Comparison of ENCODE assay signal across 1 cellular context in the genomic region with DNA sequence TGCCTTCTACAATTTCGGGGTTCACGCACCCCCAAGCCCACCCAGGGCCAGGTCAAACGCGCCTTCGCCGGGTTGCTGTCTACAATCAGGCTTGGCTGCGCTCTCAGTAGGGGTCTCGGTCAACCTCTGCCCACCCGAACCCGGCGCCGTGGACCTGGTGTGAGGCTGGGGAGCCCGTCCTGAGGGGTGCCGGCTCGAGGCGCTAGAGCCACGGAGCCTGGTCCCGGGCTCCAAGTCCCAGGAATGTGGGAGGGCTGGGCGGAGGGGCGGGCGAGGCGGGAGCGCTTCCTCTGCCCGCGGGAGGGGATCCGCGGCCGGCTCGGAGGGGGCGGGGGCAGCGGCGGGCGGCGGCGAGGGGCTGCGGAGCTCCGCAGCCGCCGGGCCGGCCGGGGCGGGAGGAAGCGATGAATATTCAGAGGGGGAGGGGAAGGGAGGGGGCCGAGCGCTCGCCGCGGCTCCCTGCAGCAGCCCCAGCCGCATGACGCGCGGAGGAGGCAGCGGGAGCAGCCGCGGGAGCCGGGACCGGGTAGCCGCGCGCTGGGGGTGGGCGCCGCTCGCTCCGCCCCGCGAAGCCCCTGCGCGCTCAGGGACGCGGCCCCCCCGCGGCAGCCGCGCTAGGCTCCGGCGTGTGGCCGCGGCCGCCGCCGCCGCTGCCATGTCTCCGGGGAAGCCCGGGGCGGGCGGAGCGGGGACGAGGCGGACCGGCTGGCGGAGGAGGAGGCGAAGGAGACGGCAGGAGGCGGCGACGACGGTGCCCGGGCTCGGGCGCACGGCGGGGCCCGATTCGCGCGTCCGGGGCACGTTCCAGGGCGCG.
TF ChIP-seq lines count a peak whose summit lies in the region.

A gene (plus strand): TSS at position 467 of the 814 bp plus-strand sequence. CDS start 354 bp downstream, outside the sequence.

TF ChIP-seq in GM23338, 12 proteins besides CTCF, POLR2A, EP300 and RAD21 (continued from another document):
- TF ChIP-seq, protein P1, sequence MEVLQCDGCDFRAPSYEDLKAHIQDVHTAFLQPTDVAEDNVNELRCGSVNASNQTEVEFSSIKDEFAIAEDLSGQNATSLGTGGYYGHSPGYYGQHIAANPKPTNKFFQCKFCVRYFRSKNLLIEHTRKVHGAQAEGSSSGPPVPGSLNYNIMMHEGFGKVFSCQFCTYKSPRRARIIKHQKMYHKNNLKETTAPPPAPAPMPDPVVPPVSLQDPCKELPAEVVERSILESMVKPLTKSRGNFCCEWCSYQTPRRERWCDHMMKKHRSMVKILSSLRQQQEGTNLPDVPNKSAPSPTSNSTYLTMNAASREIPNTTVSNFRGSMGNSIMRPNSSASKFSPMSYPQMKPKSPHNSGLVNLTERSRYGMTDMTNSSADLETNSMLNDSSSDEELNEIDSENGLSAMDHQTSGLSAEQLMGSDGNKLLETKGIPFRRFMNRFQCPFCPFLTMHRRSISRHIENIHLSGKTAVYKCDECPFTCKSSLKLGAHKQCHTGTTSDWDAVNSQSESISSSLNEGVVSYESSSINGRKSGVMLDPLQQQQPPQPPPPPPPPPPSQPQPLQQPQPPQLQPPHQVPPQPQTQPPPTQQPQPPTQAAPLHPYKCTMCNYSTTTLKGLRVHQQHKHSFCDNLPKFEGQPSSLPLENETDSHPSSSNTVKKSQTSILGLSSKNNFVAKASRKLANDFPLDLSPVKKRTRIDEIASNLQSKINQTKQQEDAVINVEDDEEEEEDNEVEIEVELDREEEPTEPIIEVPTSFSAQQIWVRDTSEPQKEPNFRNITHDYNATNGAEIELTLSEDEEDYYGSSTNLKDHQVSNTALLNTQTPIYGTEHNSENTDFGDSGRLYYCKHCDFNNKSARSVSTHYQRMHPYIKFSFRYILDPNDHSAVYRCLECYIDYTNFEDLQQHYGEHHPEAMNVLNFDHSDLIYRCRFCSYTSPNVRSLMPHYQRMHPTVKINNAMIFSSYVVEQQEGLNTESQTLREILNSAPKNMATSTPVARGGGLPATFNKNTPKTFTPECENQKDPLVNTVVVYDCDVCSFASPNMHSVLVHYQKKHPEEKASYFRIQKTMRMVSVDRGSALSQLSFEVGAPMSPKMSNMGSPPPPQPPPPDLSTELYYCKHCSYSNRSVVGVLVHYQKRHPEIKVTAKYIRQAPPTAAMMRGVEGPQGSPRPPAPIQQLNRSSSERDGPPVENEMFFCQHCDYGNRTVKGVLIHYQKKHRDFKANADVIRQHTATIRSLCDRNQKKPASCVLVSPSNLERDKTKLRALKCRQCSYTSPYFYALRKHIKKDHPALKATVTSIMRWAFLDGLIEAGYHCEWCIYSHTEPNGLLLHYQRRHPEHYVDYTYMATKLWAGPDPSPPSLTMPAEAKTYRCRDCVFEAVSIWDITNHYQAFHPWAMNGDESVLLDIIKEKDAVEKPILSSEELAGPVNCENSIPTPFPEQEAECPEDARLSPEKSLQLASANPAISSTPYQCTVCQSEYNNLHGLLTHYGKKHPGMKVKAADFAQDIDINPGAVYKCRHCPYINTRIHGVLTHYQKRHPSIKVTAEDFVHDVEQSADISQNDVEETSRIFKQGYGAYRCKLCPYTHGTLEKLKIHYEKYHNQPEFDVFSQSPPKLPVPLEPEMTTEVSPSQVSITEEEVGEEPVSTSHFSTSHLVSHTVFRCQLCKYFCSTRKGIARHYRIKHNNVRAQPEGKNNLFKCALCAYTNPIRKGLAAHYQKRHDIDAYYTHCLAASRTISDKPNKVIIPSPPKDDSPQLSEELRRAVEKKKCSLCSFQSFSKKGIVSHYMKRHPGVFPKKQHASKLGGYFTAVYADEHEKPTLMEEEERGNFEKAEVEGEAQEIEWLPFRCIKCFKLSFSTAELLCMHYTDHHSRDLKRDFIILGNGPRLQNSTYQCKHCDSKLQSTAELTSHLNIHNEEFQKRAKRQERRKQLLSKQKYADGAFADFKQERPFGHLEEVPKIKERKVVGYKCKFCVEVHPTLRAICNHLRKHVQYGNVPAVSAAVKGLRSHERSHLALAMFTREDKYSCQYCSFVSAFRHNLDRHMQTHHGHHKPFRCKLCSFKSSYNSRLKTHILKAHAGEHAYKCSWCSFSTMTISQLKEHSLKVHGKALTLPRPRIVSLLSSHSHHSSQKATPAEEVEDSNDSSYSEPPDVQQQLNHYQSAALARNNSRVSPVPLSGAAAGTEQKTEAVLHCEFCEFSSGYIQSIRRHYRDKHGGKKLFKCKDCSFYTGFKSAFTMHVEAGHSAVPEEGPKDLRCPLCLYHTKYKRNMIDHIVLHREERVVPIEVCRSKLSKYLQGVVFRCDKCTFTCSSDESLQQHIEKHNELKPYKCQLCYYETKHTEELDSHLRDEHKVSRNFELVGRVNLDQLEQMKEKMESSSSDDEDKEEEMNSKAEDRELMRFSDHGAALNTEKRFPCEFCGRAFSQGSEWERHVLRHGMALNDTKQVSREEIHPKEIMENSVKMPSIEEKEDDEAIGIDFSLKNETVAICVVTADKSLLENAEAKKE (CRISPR knock-in tag; IDR thresholded peaks at IDR 0.05), result no peak
- TF ChIP-seq JUNB (IDR thresholded peaks at IDR 0.05; ENCODE audit: unreplicated experiment), result no peak
- TF ChIP-seq CREB1 (CRISPR knock-in tag; IDR thresholded peaks at IDR 0.05; ENCODE audit: low read depth), result no peak; the same call in 1 of the 2 replicates
TF ChIP-seq in GM23338: peak in this region for 1.
